ENCODE assay signal across 3 cellular contexts in the genomic region with DNA sequence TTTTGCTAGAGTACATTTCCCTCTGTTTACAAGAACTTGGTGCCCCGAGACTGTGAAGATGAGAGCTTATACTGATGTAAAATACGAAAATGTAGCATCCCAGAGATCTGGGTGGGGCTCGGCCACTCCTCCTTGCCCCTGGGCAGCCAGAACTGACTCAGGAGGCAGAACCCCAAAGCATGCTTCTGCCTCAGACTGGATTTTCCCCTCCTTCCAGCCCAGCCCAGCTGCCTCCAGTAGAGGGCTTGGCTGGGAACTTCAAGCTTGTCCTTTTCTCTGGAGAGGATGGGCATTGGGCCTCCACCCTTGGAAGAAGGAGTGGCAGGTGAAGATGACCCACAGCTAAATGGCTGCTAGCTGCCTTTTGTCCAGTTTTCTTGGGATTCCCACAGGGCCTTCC.
TF ChIP-seq lines count a peak whose summit lies in the region.

No MANE protein-coding gene starts in this region.

TF ChIP-seq in SK-N-SH treated with all-trans-retinoic acid at 6 μM for 48 hours, 23 proteins besides CTCF, POLR2A, EP300 and RAD21 (continued from another document):
- TF ChIP-seq, protein P1, sequence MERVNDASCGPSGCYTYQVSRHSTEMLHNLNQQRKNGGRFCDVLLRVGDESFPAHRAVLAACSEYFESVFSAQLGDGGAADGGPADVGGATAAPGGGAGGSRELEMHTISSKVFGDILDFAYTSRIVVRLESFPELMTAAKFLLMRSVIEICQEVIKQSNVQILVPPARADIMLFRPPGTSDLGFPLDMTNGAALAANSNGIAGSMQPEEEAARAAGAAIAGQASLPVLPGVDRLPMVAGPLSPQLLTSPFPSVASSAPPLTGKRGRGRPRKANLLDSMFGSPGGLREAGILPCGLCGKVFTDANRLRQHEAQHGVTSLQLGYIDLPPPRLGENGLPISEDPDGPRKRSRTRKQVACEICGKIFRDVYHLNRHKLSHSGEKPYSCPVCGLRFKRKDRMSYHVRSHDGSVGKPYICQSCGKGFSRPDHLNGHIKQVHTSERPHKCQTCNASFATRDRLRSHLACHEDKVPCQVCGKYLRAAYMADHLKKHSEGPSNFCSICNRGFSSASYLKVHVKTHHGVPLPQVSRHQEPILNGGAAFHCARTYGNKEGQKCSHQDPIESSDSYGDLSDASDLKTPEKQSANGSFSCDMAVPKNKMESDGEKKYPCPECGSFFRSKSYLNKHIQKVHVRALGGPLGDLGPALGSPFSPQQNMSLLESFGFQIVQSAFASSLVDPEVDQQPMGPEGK (CRISPR knock-in tag; IDR thresholded peaks at IDR 0.05; ENCODE audit: borderline replicate concordance), result no peak
- TF ChIP-seq, protein P2, sequence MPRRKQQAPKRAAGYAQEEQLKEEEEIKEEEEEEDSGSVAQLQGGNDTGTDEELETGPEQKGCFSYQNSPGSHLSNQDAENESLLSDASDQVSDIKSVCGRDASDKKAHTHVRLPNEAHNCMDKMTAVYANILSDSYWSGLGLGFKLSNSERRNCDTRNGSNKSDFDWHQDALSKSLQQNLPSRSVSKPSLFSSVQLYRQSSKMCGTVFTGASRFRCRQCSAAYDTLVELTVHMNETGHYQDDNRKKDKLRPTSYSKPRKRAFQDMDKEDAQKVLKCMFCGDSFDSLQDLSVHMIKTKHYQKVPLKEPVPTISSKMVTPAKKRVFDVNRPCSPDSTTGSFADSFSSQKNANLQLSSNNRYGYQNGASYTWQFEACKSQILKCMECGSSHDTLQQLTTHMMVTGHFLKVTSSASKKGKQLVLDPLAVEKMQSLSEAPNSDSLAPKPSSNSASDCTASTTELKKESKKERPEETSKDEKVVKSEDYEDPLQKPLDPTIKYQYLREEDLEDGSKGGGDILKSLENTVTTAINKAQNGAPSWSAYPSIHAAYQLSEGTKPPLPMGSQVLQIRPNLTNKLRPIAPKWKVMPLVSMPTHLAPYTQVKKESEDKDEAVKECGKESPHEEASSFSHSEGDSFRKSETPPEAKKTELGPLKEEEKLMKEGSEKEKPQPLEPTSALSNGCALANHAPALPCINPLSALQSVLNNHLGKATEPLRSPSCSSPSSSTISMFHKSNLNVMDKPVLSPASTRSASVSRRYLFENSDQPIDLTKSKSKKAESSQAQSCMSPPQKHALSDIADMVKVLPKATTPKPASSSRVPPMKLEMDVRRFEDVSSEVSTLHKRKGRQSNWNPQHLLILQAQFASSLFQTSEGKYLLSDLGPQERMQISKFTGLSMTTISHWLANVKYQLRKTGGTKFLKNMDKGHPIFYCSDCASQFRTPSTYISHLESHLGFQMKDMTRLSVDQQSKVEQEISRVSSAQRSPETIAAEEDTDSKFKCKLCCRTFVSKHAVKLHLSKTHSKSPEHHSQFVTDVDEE (CRISPR knock-in tag; IDR thresholded peaks at IDR 0.05), result no peak
- no peak for TF ChIP-seq ISL1 (CRISPR knock-in tag; IDR thresholded peaks at IDR 0.05)
- no peak for TF ChIP-seq ARNTL (CRISPR knock-in tag; IDR thresholded peaks at IDR 0.05; ENCODE audit: borderline replicate concordance, low read depth)
- no peak for TF ChIP-seq TCF4 (CRISPR knock-in tag; IDR thresholded peaks at IDR 0.05; ENCODE audit: borderline replicate concordance)
- no peak for TF ChIP-seq TOX (CRISPR knock-in tag; IDR thresholded peaks at IDR 0.05; ENCODE audit: borderline replicate concordance)
- TF ChIP-seq CSDC2 (CRISPR knock-in tag; IDR thresholded peaks at IDR 0.05), result no peak
- TF ChIP-seq ZC3H10 (CRISPR knock-in tag; IDR thresholded peaks at IDR 0.05), result no peak
- TF ChIP-seq, protein P3, sequence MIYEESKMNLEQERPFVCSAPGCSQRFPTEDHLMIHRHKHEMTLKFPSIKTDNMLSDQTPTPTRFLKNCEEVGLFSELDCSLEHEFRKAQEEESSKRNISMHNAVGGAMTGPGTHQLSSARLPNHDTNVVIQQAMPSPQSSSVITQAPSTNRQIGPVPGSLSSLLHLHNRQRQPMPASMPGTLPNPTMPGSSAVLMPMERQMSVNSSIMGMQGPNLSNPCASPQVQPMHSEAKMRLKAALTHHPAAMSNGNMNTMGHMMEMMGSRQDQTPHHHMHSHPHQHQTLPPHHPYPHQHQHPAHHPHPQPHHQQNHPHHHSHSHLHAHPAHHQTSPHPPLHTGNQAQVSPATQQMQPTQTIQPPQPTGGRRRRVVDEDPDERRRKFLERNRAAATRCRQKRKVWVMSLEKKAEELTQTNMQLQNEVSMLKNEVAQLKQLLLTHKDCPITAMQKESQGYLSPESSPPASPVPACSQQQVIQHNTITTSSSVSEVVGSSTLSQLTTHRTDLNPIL (CRISPR knock-in tag; IDR thresholded peaks at IDR 0.05; ENCODE audit: low read depth), result no peak
- TF ChIP-seq PPARA (CRISPR knock-in tag; IDR thresholded peaks at IDR 0.05; ENCODE audit: borderline replicate concordance), result no peak
TF ChIP-seq in SK-N-SH treated with all-trans-retinoic acid at 6 μM for 48 hours: peak in this region for 0.

TF ChIP-seq in SK-N-SH, 30 proteins besides CTCF, POLR2A, EP300 and RAD21 (continued from another document):
- TF ChIP-seq, protein P4, sequence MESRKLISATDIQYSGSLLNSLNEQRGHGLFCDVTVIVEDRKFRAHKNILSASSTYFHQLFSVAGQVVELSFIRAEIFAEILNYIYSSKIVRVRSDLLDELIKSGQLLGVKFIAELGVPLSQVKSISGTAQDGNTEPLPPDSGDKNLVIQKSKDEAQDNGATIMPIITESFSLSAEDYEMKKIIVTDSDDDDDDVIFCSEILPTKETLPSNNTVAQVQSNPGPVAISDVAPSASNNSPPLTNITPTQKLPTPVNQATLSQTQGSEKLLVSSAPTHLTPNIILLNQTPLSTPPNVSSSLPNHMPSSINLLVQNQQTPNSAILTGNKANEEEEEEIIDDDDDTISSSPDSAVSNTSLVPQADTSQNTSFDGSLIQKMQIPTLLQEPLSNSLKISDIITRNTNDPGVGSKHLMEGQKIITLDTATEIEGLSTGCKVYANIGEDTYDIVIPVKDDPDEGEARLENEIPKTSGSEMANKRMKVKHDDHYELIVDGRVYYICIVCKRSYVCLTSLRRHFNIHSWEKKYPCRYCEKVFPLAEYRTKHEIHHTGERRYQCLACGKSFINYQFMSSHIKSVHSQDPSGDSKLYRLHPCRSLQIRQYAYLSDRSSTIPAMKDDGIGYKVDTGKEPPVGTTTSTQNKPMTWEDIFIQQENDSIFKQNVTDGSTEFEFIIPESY (IDR thresholded peaks at IDR 0.05; ENCODE audit: borderline replicate concordance, low read depth), result no peak
- TF ChIP-seq NRF1 (IDR thresholded peaks at IDR 0.05; ENCODE audit: low read depth, low read length) (no peak), MEF2A (IDR thresholded peaks at IDR 0.05; ENCODE audit: borderline replicate concordance, low read depth) (no peak), CHD2 (IDR thresholded peaks at IDR 0.05; ENCODE audit: low read length, partially characterized antibody) (no peak), RCOR1 (IDR thresholded peaks at IDR 0.05; ENCODE audit: low read length) (no peak), SIN3A (IDR thresholded peaks at IDR 0.05; ENCODE audit: borderline replicate concordance, low read depth, low read length) (no peak), FOXM1 (IDR thresholded peaks at IDR 0.05; ENCODE audit: low read depth) (no peak), JUND (IDR thresholded peaks at IDR 0.05) (no peak), GABPA (IDR thresholded peaks at IDR 0.05; ENCODE audit: low read depth) (no peak), FOXJ3 (CRISPR knock-in tag; IDR thresholded peaks at IDR 0.05) (no peak)
- TF ChIP-seq, protein P5, sequence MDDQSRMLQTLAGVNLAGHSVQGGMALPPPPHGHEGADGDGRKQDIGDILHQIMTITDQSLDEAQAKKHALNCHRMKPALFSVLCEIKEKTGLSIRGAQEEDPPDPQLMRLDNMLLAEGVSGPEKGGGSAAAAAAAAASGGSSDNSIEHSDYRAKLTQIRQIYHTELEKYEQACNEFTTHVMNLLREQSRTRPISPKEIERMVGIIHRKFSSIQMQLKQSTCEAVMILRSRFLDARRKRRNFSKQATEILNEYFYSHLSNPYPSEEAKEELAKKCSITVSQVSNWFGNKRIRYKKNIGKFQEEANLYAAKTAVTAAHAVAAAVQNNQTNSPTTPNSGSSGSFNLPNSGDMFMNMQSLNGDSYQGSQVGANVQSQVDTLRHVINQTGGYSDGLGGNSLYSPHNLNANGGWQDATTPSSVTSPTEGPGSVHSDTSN (IDR thresholded peaks at IDR 0.05), result no peak

TF ChIP-seq in WTC11, 78 proteins besides CTCF, POLR2A, EP300 and RAD21 (continued from another document):
- TF ChIP-seq, protein P6, sequence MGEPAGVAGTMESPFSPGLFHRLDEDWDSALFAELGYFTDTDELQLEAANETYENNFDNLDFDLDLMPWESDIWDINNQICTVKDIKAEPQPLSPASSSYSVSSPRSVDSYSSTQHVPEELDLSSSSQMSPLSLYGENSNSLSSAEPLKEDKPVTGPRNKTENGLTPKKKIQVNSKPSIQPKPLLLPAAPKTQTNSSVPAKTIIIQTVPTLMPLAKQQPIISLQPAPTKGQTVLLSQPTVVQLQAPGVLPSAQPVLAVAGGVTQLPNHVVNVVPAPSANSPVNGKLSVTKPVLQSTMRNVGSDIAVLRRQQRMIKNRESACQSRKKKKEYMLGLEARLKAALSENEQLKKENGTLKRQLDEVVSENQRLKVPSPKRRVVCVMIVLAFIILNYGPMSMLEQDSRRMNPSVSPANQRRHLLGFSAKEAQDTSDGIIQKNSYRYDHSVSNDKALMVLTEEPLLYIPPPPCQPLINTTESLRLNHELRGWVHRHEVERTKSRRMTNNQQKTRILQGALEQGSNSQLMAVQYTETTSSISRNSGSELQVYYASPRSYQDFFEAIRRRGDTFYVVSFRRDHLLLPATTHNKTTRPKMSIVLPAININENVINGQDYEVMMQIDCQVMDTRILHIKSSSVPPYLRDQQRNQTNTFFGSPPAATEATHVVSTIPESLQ (CRISPR knock-in tag; IDR thresholded peaks at IDR 0.05), result no peak
- TF ChIP-seq CREM (CRISPR knock-in tag; IDR thresholded peaks at IDR 0.05) (no peak), NR1H2 (CRISPR knock-in tag; IDR thresholded peaks at IDR 0.05) (no peak)
- TF ChIP-seq, protein P7, sequence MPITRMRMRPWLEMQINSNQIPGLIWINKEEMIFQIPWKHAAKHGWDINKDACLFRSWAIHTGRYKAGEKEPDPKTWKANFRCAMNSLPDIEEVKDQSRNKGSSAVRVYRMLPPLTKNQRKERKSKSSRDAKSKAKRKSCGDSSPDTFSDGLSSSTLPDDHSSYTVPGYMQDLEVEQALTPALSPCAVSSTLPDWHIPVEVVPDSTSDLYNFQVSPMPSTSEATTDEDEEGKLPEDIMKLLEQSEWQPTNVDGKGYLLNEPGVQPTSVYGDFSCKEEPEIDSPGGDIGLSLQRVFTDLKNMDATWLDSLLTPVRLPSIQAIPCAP (CRISPR knock-in tag; IDR thresholded peaks at IDR 0.05), result no peak
